Comparison of ENCODE assay signal across 8 cellular contexts in the genomic region with DNA sequence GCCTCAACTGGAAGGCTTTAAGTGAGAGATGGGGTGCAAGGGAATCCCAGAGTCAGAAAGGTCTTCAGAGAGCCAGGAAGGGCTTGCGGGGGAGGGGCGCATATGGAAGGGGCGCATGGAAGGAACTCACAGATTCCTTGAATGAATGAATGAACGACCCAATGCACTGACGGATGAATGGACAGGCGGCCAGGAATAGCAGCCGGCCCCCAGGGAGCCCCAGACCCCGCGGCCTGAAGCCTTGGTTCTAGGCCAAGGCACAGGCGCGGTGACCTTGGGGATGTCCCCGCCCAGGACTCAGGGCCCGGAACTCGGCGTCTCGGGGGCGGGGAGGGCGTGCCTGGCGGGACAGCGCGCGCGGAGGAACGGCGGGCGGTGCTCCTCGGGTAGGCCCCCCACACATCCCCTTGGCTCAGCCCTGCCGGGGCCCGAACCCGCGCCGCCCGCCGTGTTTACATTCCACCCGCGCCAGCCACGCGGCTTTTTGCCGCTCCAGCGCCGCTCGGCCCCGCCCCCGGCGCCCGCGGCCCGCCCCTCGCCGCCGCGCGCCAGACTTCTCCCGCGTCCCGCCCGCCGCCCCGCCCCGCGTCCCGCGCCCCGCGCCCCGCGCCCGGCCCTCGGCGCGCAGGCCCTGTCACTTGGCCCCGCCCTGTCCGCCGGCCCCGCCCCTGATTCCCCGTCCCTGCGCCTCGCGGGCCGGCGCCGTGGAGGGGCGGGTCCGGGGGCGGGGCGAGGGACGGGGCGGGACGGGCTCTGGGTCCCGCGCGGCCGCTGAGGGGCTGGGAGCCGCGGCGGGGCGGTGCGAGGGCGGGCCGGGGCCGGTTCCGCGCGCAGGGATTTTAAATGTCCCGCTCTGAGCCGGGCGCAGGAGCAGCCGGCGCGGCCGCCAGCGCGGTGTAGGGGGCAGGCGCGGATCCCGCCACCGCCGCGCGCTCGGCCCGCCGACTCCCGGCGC. TPM values are rescaled to one million over a fixed set of nuclear protein-coding genes. Genes with fewer than 3 reads are reported as not detected.
A peak's percentile ranks its signal among the peaks of the same experiment; 100 is the strongest.
DNase-seq lines count a peak whose midpoint lies in the region; ATAC-seq and TF ChIP-seq lines count a peak whose summit lies in the region.

TSS of gene CCNE1 (plus strand) at position 867 of the 955 bp plus-strand sequence. CDS start 565 bp downstream, outside the sequence.

- CTCF ChIA-PET in activated CD8-positive, alpha-beta memory T cell treated with anti-CD3 and anti-CD28 coated beads, Interleukin-2, amount 10 ng/mL, durations not matched to agents 7 days and 5 days (lab: Charles Lee) = interaction anchor here (1.5 kb wide), 1 partner anchor 46 kb away, joined by 5 read pairs; no protein-coding TSS in a partner anchor

- H3K27ac ChIP-seq in HL-60 (replicated peaks) (peak within 1 kb of the TSS; percentile 96), endodermal cell (ENCODE audit: low read depth, low read length) (no peak within 1 kb of the TSS)

- peaks cover 14% of the 10 kb centered on the region for H3K36me3 Mint-ChIP-seq in activated CD8-positive, alpha-beta memory T cell treated with anti-CD3 and anti-CD28 coated beads, Interleukin-2, amount 10 ng/mL, durations not matched to agents 7 days and 5 days
- no peaks in the 10 kb centered on the region for H3K36me3 Mint-ChIP-seq in endodermal cell (ENCODE audit: low read depth)
- no peaks in the 10 kb centered on the region for H3K36me3 Mint-ChIP-seq in mesothelial cell of epicardium

- TF ChIP-seq CTCF in HL-60 (IDR thresholded peaks at IDR 0.05; ENCODE audit: insufficient read depth, low read length) = no peak
- TF ChIP-seq CTCF in endodermal cell (conservative IDR thresholded peaks at IDR 0.05) = no peak
- TF ChIP-seq CTCF in mesothelial cell of epicardium (IDR thresholded peaks at IDR 0.05; ENCODE audit: unreplicated experiment) = no peak

- H3K36me3 ChIP-seq in endodermal cell (ENCODE audit: control insufficient read depth, insufficient read depth, low read length) = peaks cover 17% of the 10 kb centered on the region

- ATAC-seq in GM19463 (IDR thresholded peaks at IDR 0.05; ENCODE audit: unreplicated experiment) = peak; percentile 76
- ATAC-seq in activated CD8-positive, alpha-beta memory T cell treated with anti-CD3 and anti-CD28 coated beads, Interleukin-2, amount 10 ng/mL, durations not matched to agents 7 days and 5 days = peak; percentile 94

- peak within 1 kb of the TSS; percentile 80 for H3K4me3 Mint-ChIP-seq in activated CD8-positive, alpha-beta memory T cell treated with anti-CD3 and anti-CD28 coated beads, Interleukin-2, amount 10 ng/mL, durations not matched to agents 7 days and 5 days
- peak within 1 kb of the TSS; percentile 79 for H3K4me3 Mint-ChIP-seq in endodermal cell
- H3K4me3 Mint-ChIP-seq in mesothelial cell of epicardium = peak within 1 kb of the TSS; percentile 77

- H3K27me3 Mint-ChIP-seq in activated CD8-positive, alpha-beta memory T cell treated with anti-CD3 and anti-CD28 coated beads, Interleukin-2, amount 10 ng/mL, durations not matched to agents 7 days and 5 days = no peaks in the 10 kb centered on the region
- H3K27me3 Mint-ChIP-seq in endodermal cell (ENCODE audit: insufficient read depth) (no peaks in the 10 kb centered on the region), mesothelial cell of epicardium (ENCODE audit: low read depth) (no peaks in the 10 kb centered on the region)

- 3 to 22% methylated on average over 10 to 106 of the region's 125 CpGs for WGBS in endodermal cell (ENCODE audit: insufficient coverage in 1 of 2, insufficient read length in 1 of 2), 2 experiments

- peaks cover 19% of the 10 kb centered on the region for H3K4me1 Mint-ChIP-seq in activated CD8-positive, alpha-beta memory T cell treated with anti-CD3 and anti-CD28 coated beads, Interleukin-2, amount 10 ng/mL, durations not matched to agents 7 days and 5 days
- peaks cover 2% of the 10 kb centered on the region for H3K4me1 Mint-ChIP-seq in endodermal cell
- peaks cover 13% of the 10 kb centered on the region for H3K4me1 Mint-ChIP-seq in mesothelial cell of epicardium

- no peaks in the 10 kb centered on the region for H3K4me1 ChIP-seq in endodermal cell (ENCODE audit: control insufficient read depth, insufficient read depth, low read length)

- H3K27ac Mint-ChIP-seq in activated CD8-positive, alpha-beta memory T cell treated with anti-CD3 and anti-CD28 coated beads, Interleukin-2, amount 10 ng/mL, durations not matched to agents 7 days and 5 days = peak within 1 kb of the TSS; percentile 87
- peak within 1 kb of the TSS; percentile 76 for H3K27ac Mint-ChIP-seq in endodermal cell
- H3K27ac Mint-ChIP-seq in mesothelial cell of epicardium = peak within 1 kb of the TSS; percentile 86

- H3K9ac ChIP-seq in endodermal cell (ENCODE audit: extremely low read depth, low read length, poor library complexity, severe bottlenecking) = peak within 1 kb of the TSS; percentile 15

- no peaks in the 10 kb centered on the region for H3K9me3 ChIP-seq in endodermal cell (ENCODE audit: control insufficient read depth, low read length)

- H3K4me3 ChIP-seq in HL-60 (replicated peaks; ENCODE audit: insufficient read depth, low read length) (peak within 1 kb of the TSS; percentile 53), endodermal cell (ENCODE audit: low read length) (peak within 1 kb of the TSS; percentile 72)

- DNase-seq in COLO668 (lab: John Stamatoyannopoulos, UW; ENCODE audit: unreplicated experiment) (peak; percentile 89), HL-60 (ENCODE audit: low read depth in 1 of 2, low spot score in 1 of 2) (peak; percentile 65 to 88), NOMO-1 treated with dmso at 0.1 percent for 144 hours (lab: John Stamatoyannopoulos, UW; ENCODE audit: unreplicated experiment) (peak; percentile 68), endodermal cell (peak; percentile 94), mesothelial cell of epicardium (ENCODE audit: low spot score in 2 of 2, unreplicated experiment in 2 of 2) (peak; percentile 94 to 96)
- DNase-seq in activated CD8-positive, alpha-beta memory T cell treated with anti-CD3 and anti-CD28 coated beads, Interleukin-2, amount 10 ng/mL, durations not matched to agents 7 days and 5 days = peak; percentile 95
- DNase-seq in stimulated activated CD8-positive, alpha-beta memory T cell treated with anti-CD3 and anti-CD28 coated beads, Interleukin-15, amount 100 ng/mL, for 24 hours (ENCODE audit: low read depth) = peak; percentile 95

- H3K9me3 Mint-ChIP-seq in activated CD8-positive, alpha-beta memory T cell treated with anti-CD3 and anti-CD28 coated beads, Interleukin-2, amount 10 ng/mL, durations not matched to agents 7 days and 5 days (ENCODE audit: low read depth) = no peaks in the 10 kb centered on the region
- H3K9me3 Mint-ChIP-seq in endodermal cell (no peaks in the 10 kb centered on the region), mesothelial cell of epicardium (no peaks in the 10 kb centered on the region)

- no peaks in the 10 kb centered on the region for H3K27me3 ChIP-seq in HL-60 (ENCODE audit: insufficient read depth, poor library complexity, severe bottlenecking)
- H3K27me3 ChIP-seq in endodermal cell (ENCODE audit: control insufficient read depth, insufficient read depth, low read length, poor library complexity, severe bottlenecking) = no peaks in the 10 kb centered on the region

RNA-seq across cellular contexts. Expression of gene CCNE1, which starts in this region (rescaled TPM):
- total RNA-seq in activated CD8-positive, alpha-beta memory T cell treated with anti-CD3 and anti-CD28 coated beads, Interleukin-2, amount 10 ng/mL, durations not matched to agents 7 days and 5 days = 10 to 100 TPM; 27.4 to 28.6 TPM
- 10 to 100 TPM; 33.3 to 34.9 TPM for total RNA-seq in endodermal cell
- polyA plus RNA-seq in endodermal cell (2013, experiment 1 of 2) = 16.2 TPM
- polyA plus RNA-seq in endodermal cell (2013, experiment 2 of 2) = 15.1 TPM
- 13.7 to 14.9 TPM (median 14.7 TPM) in 3 replicates for total RNA-seq in mesothelial cell of epicardium
